ENCODE assay signal across 9 cellular contexts in the genomic region with DNA sequence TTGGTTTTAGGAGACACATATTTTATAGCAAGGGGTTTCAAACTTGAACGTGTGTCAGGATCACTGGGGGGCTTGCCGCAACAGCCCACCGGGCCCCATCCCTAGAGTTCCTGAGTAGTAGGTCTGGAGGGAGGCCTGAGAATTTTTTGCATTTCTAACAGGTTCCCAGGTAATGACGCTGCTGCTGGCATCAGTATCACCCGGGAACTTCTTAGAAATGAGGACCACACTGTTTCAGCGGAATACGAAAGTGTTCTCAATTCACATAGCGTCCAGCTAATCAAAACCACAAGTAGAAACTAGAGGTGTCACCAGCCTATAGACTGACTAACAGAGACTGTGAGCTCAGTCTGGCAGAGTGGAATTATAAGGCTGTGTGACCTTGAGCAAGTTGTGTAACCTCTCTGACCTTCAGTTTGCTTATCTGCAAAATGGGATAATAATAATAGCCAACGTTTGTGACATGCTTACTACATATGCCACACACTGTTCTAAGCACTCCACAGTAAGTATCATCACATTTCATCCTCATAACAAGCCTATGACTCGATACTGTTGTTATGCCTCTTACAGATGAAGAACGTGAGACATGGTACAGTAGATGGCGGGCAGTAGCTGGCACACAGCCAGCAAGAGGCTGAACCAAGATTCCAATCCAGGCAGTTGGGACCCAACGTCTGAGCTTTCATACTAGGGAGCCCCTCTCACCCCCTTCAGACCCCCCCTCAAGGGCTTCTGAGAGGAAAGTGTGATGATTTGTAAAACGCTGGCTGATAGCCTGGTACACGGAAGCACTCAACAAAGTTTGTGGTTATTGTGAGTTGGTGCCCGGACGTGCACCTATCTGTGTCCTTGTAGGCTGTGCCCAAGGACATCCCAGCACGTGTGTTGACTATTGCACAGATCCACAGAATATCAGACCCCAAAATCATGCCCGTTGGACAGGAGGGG. TPM values are rescaled to one million over a fixed set of nuclear protein-coding genes. Genes with fewer than 3 reads are reported as not detected.
DNase-seq lines count a peak whose midpoint lies in the region; ATAC-seq and TF ChIP-seq lines count a peak whose summit lies in the region.
"Had no signal": no experiment of that assay in that cellular context is flagged by ENCODE, and none has a peak within 500 bp of the region (broad histone marks: within the 10 kb centered on the region; RNA-seq: fewer than 3 reads in every experiment).

No MANE protein-coding gene starts in this region.

- H3K4me3 Mint-ChIP-seq in CD14-positive monocyte (peak overlapping the region; percentile 77 to 90), Caco-2 (ENCODE audit: unreplicated experiment) (no peak overlapping the region)
- peak overlapping the region; percentile 81 for H3K4me3 Mint-ChIP-seq in activated naive CD8-positive, alpha-beta T cell
- peak overlapping the region; percentile 73 to 93 (median 88) for H3K4me3 Mint-ChIP-seq in naive thymus-derived CD8-positive, alpha-beta T cell

- no peak for TF ChIP-seq RAD21 in SK-N-SH (IDR thresholded peaks at IDR 0.05; ENCODE audit: low read length)

- H3K9ac ChIP-seq in SK-N-SH: no peak overlapping the region

- DNase-seq in CD14-positive monocyte (ENCODE audit: low spot score) (no peak), SK-N-SH (no peak), Caco-2 (no peak), NCI-H1092 treated with DMSO at 0.1 percent for 48 hours (lab: John Stamatoyannopoulos, UW) (no peak)
- peak in 5 of 10 donors; percentile 25 to 74 (median 56) for DNase-seq in naive thymus-derived CD8-positive, alpha-beta T cell

- CTCF ChIA-PET in SK-N-SH (lab: Yijun Ruan, JAX) (interaction anchor here (0.6 to 17.1 kb wide), 78 partner anchors 6 to 395 kb away, joined by 3 to 810 read pairs (median 6); partner anchors contain the start of genes CD79B, CSHL1, ERN1 and GH1), Caco-2 (lab: Charles Lee) (interaction anchor here (0.6 to 9.1 kb wide), 14 partner anchors 39 to 277 kb away, joined by 3 to 277 read pairs (median 4); partner anchors contain the start of genes ERN1 and GH1)

- BruUV-seq in Caco-2 (replicated peaks; lab: Mats Ljungman, UMichigan): no TSS peak

- peak; percentile 28 to 31 for ATAC-seq in naive thymus-derived CD8-positive, alpha-beta T cell
- ATAC-seq in GM19324 (IDR thresholded peaks at IDR 0.05; ENCODE audit: low FRiP score, unreplicated experiment) (no peak), HG03520 (IDR thresholded peaks at IDR 0.05; ENCODE audit: unreplicated experiment) (no peak)

- H3K9me3 ChIP-seq in SK-N-SH (no peaks in the 10 kb centered on the region), Caco-2 (no peaks in the 10 kb centered on the region)

- H2AFZ ChIP-seq in SK-N-SH (ENCODE audit: low read depth): no peak overlapping the region

- H3K27me3 ChIP-seq in SK-N-SH (ENCODE audit: insufficient read depth) (no peaks in the 10 kb centered on the region), Caco-2 (replicated peaks; ENCODE audit: control insufficient read depth, insufficient read depth, low read length) (no peaks in the 10 kb centered on the region)

- peak overlapping the region in 6 of 7 donors; percentile 25 to 80 (median 66) for H3K27ac Mint-ChIP-seq in CD14-positive monocyte
- peak overlapping the region; percentile 83 for H3K27ac Mint-ChIP-seq in activated naive CD8-positive, alpha-beta T cell
- H3K27ac Mint-ChIP-seq in naive thymus-derived CD8-positive, alpha-beta T cell: peak overlapping the region; percentile 88 to 100 (median 97)
- H3K27ac Mint-ChIP-seq in Caco-2 (ENCODE audit: unreplicated experiment): no peak overlapping the region

- 59% methylated on average over 19 of the region's 19 CpGs for WGBS in SK-N-SH (ENCODE audit: low lambda C conversion rate)

- H3K4me1 Mint-ChIP-seq in CD14-positive monocyte (peaks cover 33% of the 10 kb centered on the region), Caco-2 (ENCODE audit: low read depth, unreplicated experiment) (peaks cover 16% of the 10 kb centered on the region)
- H3K4me1 Mint-ChIP-seq in activated naive CD8-positive, alpha-beta T cell (ENCODE audit: low read depth): peaks cover 64% of the 10 kb centered on the region
- H3K4me1 Mint-ChIP-seq in naive thymus-derived CD8-positive, alpha-beta T cell: peaks cover 19 to 72% (median 59%) of the 10 kb centered on the region in 4 donors

- no peaks in the 10 kb centered on the region for H3K36me3 ChIP-seq in SK-N-SH (replicated peaks in 1 of 2; ENCODE audit: control insufficient read depth in 1 of 2, insufficient read depth in 2 of 2, low read length in 1 of 2)
- H3K36me3 ChIP-seq in Caco-2 (ENCODE audit: control insufficient read depth, insufficient read depth, low read length): no peaks in the 10 kb centered on the region

- no peaks in the 10 kb centered on the region for H3K9me2 ChIP-seq in SK-N-SH

- POLR2A ChIA-PET in SK-N-SH (lab: Yijun Ruan, JAX): no interaction called here
- POLR2A ChIA-PET in naive thymus-derived CD8-positive, alpha-beta T cell (lab: Charles Lee): interaction anchor here (0.6 to 8.3 kb wide), 17 partner anchors 9 to 315 kb away, joined by 3 to 150 read pairs (median 8); partner anchors contain the start of genes CD79B, ERN1 and PRR29
- POLR2A ChIA-PET in Caco-2 (lab: Charles Lee): no interaction called here

- H3K4me3 ChIP-seq in SK-N-SH (ENCODE audit: low read depth in 2 of 2, low read length in 1 of 2): no peak overlapping the region
- H3K4me3 ChIP-seq in Caco-2 (ENCODE audit: low read depth, low read length): no peak overlapping the region

- H3K27me3 Mint-ChIP-seq in CD14-positive monocyte (ENCODE audit: low read depth in 3 of 3) (peaks cover 0 to 6% (median 5%) of the 10 kb centered on the region in 3 donors), Caco-2 (ENCODE audit: insufficient read depth, unreplicated experiment) (no peaks in the 10 kb centered on the region)
- H3K27me3 Mint-ChIP-seq in activated naive CD8-positive, alpha-beta T cell: no peaks in the 10 kb centered on the region
- peaks cover 0 to 3% (median 0%) of the 10 kb centered on the region in 5 donors for H3K27me3 Mint-ChIP-seq in naive thymus-derived CD8-positive, alpha-beta T cell

- no peaks in the 10 kb centered on the region for H4K20me1 ChIP-seq in SK-N-SH (ENCODE audit: insufficient read depth)

- no peaks in the 10 kb centered on the region for H3K36me3 Mint-ChIP-seq in CD14-positive monocyte
- no peaks in the 10 kb centered on the region for H3K36me3 Mint-ChIP-seq in activated naive CD8-positive, alpha-beta T cell
- H3K36me3 Mint-ChIP-seq in naive thymus-derived CD8-positive, alpha-beta T cell: peaks cover 0 to 3% (median 0%) of the 10 kb centered on the region in 3 donors
- peaks cover 11% of the 10 kb centered on the region for H3K36me3 Mint-ChIP-seq in Caco-2 (ENCODE audit: insufficient read depth, unreplicated experiment)

- intact Hi-C loops in CD14-positive monocyte (cut with micrococcal nuclease): loop anchor here (5.0 to 10.0 kb wide), 3 partner anchors 33 to 110 kb away; partner anchors contain the start of genes GH1 (in 2 of the 2) and CSHL1 (in 1 of the 2)
- intact Hi-C loops in Caco-2 (cut with micrococcal nuclease; ENCODE audit: unreplicated experiment): loop anchor here (1.0 kb wide), 1 partner anchor 106 kb away; no protein-coding TSS in a partner anchor

- TF ChIP-seq EP300 in SK-N-SH (IDR thresholded peaks at IDR 0.05; ENCODE audit: borderline replicate concordance in 1 of 2, low read depth in 1 of 2, low read length in 1 of 2): no peak

- no peak for TF ChIP-seq CTCF in CD14-positive monocyte (IDR thresholded peaks at IDR 0.05)
- TF ChIP-seq CTCF in SK-N-SH (IDR thresholded peaks at IDR 0.05): no peak
- TF ChIP-seq CTCF in Caco-2 (IDR thresholded peaks at IDR 0.05; ENCODE audit: insufficient read depth in 1 of 2, low read depth in 1 of 2, low read length in 1 of 2, severe bottlenecking in 1 of 2, unreplicated experiment in 1 of 2): no peak

- H3K27ac ChIP-seq in SK-N-SH (ENCODE audit: low read depth in 2 of 2, low read length in 1 of 2): no peak overlapping the region

- H3K4me2 ChIP-seq in SK-N-SH: no peak overlapping the region

- H3F3A ChIP-seq in SK-N-SH (replicated peaks; ENCODE audit: insufficient read depth): peaks cover 4% of the 10 kb centered on the region

- H3K4me1 ChIP-seq in SK-N-SH (ENCODE audit: control insufficient read depth in 1 of 2, insufficient read depth in 2 of 2, low read depth in 1 of 2, low read length in 1 of 2): no peaks in the 10 kb centered on the region
- H3K4me1 ChIP-seq in Caco-2: no peaks in the 10 kb centered on the region

- no peaks in the 10 kb centered on the region for H3K9me3 Mint-ChIP-seq in CD14-positive monocyte
- H3K9me3 Mint-ChIP-seq in activated naive CD8-positive, alpha-beta T cell (ENCODE audit: low read depth): no peaks in the 10 kb centered on the region
- peaks cover 0 to 2% (median 0%) of the 10 kb centered on the region in 9 donors for H3K9me3 Mint-ChIP-seq in naive thymus-derived CD8-positive, alpha-beta T cell
- H3K9me3 Mint-ChIP-seq in Caco-2 (ENCODE audit: unreplicated experiment): no peaks in the 10 kb centered on the region

- H3K79me2 ChIP-seq in SK-N-SH (ENCODE audit: insufficient read depth): no peaks in the 10 kb centered on the region

TF ChIP-seq in SK-N-SH, 30 proteins besides CTCF, POLR2A, EP300 and RAD21 (continues in another document):
- TF ChIP-seq FOSL2 (IDR thresholded peaks at IDR 0.05; ENCODE audit: borderline replicate concordance, low read depth) (no peak), FOXJ3 (CRISPR knock-in tag; IDR thresholded peaks at IDR 0.05) (no peak), RFX5 (IDR thresholded peaks at IDR 0.05; ENCODE audit: low read length) (no peak)

RNA-seq across cellular contexts. Expression of gene ICAM2, which starts 4.6 kb away (rescaled TPM):
- 100 to 1,000 TPM; 174 to 186 TPM for polyA plus RNA-seq in CD14-positive monocyte
- polyA plus RNA-seq in SK-N-SH (2012; rRNA removed): 0.08 TPM in 1 of 2 replicates, not detected in the other
- 0.08 and 0.14 TPM in 2 replicates for polyA plus RNA-seq in SK-N-SH (2012; cell fraction: cytosol; rRNA removed)
- polyA plus RNA-seq in SK-N-SH (2012; cell fraction: nucleus; rRNA removed): 0.23 TPM in 1 of 2 replicates, not detected in the other
- total RNA-seq in naive thymus-derived CD8-positive, alpha-beta T cell: 10 to 100 TPM; 89.2 to 89.3 TPM
- 100 to 1,000 TPM; 218 to 306 (median 289) TPM for polyA plus RNA-seq in naive thymus-derived CD8-positive, alpha-beta T cell
- total RNA-seq in Caco-2 (2022): 1.9 and 2.0 TPM in 2 replicates

RNA-seq across cellular contexts. Expression of gene PRR29, which starts 26.9 kb away (rescaled TPM):
- polyA plus RNA-seq in CD14-positive monocyte (1 to 10 TPM; 1.4 to 2.1 TPM), SK-N-SH (2012; rRNA removed) (2.5 and 2.7 TPM in 2 replicates)
- polyA plus RNA-seq in SK-N-SH (2012; cell fraction: cytosol; rRNA removed): 1.2 and 2.0 TPM in 2 replicates
- polyA plus RNA-seq in SK-N-SH (2012; cell fraction: nucleus; rRNA removed): 9.8 and 10.5 TPM in 2 replicates
- total RNA-seq in naive thymus-derived CD8-positive, alpha-beta T cell: under 1 TPM in 1 of 2 experiments, not detected in 1; 0.30 TPM
- 1 to 10 TPM; 3.4 to 4.6 (median 3.7) TPM for polyA plus RNA-seq in naive thymus-derived CD8-positive, alpha-beta T cell
- not detected in 2 replicates for total RNA-seq in Caco-2 (2022)

RNA-seq across cellular contexts. Expression of gene SCN4A, which starts 52.3 kb away (rescaled TPM):
- polyA plus RNA-seq in CD14-positive monocyte (not detected), SK-N-SH (2012; rRNA removed) (not detected in 2 replicates)
- under 0.01 TPM in 1 of 2 replicates, not detected in the other for polyA plus RNA-seq in SK-N-SH (2012; cell fraction: cytosol; rRNA removed)
- polyA plus RNA-seq in SK-N-SH (2012; cell fraction: nucleus; rRNA removed): not detected in 2 replicates
- total RNA-seq in naive thymus-derived CD8-positive, alpha-beta T cell: under 1 TPM; 0.05 to 0.22 TPM
- not detected for polyA plus RNA-seq in naive thymus-derived CD8-positive, alpha-beta T cell
- not detected in 2 replicates for total RNA-seq in Caco-2 (2022)
- total RNA-seq: fibroblast of villous mesenchyme had no signal

Comparison
In these comparisons a context has a peak if more than half of its experiments do, and no peak if none do; other contexts are left out.
1. ATAC-seq: peak in naive thymus-derived CD8-positive, alpha-beta T cell (2 of 2); none in GM19324 (single experiment) and HG03520 (single experiment).
2. RNA of gene ICAM2, which starts 4.6 kb away (polyA plus RNA-seq): 218 to 306 TPM in naive thymus-derived CD8-positive, alpha-beta T cell and 174 to 186 TPM in CD14-positive monocyte; 0.08 to 0.23 TPM in SK-N-SH; every median in the first group is over 100 times any median in the second.